In the genomic region with DNA sequence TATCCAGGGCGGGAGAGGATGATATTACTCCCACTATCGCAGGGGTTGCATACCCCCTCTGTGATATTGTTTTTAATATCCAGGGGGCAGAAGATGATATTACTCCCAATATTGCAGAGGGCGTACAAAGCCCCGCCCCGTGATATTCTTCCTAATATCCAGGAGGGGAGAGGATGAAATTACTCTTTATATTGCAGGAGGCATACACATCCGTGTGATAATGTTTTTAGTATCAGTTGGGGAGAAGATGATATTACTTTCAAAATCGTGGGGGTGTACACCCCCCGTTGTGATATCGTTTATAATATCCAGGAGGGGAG, we compare ENCODE assay signal across 8 cellular contexts. TPM values are rescaled to one million over a fixed set of nuclear protein-coding genes. Genes with fewer than 3 reads are reported as not detected.
DNase-seq lines count a peak whose midpoint lies in the region; ATAC-seq, FAIRE-seq and TF ChIP-seq lines count a peak whose summit lies in the region.

No MANE protein-coding gene starts in this region.

- H3K27me3 Mint-ChIP-seq in CD4-positive, CD25-positive, alpha-beta regulatory T cell: peaks cover 58% of the 10 kb centered on the region
- H3K27me3 Mint-ChIP-seq in activated naive CD8-positive, alpha-beta T cell treated with anti-CD3 and anti-CD28 coated beads, Interleukin-2, amount 10 ng/mL, durations not matched to agents 7 days and 5 days: peaks cover 29% of the 10 kb centered on the region

- FAIRE-seq in pancreas (lab: Jason Lieb, UNC): no peak

- POLR2A ChIA-PET in activated naive CD8-positive, alpha-beta T cell treated with anti-CD3 and anti-CD28 coated beads, Interleukin-2, amount 10 ng/mL, durations not matched to agents 7 days and 5 days (lab: Charles Lee): interaction anchor here (0.6 to 1.0 kb wide), 7 partner anchors 45 to 381 kb away, joined by 3 to 8 read pairs (median 3); partner anchors contain the start of gene OXA1L

- WGBS in pancreas, 2 donors: 64 to 66% methylated on average over 9 of the region's 9 CpGs

- TF ChIP-seq CTCF in pancreas (IDR thresholded peaks at IDR 0.05): no peak

- no peak overlapping the region for H3K27ac ChIP-seq in CD4-positive, CD25-positive, alpha-beta regulatory T cell (ENCODE audit: insufficient read depth, low read length, poor library complexity, severe bottlenecking)
- H3K27ac ChIP-seq in HUES48 (ENCODE audit: low read depth, low read length) (no peak overlapping the region), mucosa of rectum (ENCODE audit: low read depth in 2 of 2, low read length in 2 of 2) (no peak overlapping the region), pancreas (no peak overlapping the region)

- intact Hi-C loops in pancreas (cut with DNase I): no loop called here

- no peak for ATAC-seq in CD4-positive, CD25-positive, alpha-beta regulatory T cell (ENCODE audit: low read depth in 2 of 2)
- no peak for ATAC-seq in activated naive CD8-positive, alpha-beta T cell treated with anti-CD3 and anti-CD28 coated beads, Interleukin-2, amount 10 ng/mL, durations not matched to agents 7 days and 5 days (ENCODE audit: low read depth)
- no peak for ATAC-seq in pancreas
- ATAC-seq in GM18502 (IDR thresholded peaks at IDR 0.05; ENCODE audit: poor library complexity, unreplicated experiment): no peak
- no peak for ATAC-seq in HG03571 (IDR thresholded peaks at IDR 0.05; ENCODE audit: unreplicated experiment)

- peaks cover 22% of the 10 kb centered on the region for H3K27me3 ChIP-seq in CD4-positive, CD25-positive, alpha-beta regulatory T cell (ENCODE audit: control insufficient read depth, insufficient read depth, low read length)
- H3K27me3 ChIP-seq in HUES48 (ENCODE audit: control insufficient read depth, insufficient read depth, low read length) (peaks cover 8% of the 10 kb centered on the region), mucosa of rectum (ENCODE audit: control insufficient read depth in 2 of 2, insufficient read depth in 2 of 2, low read length in 2 of 2) (peaks cover 0 to 7% of the 10 kb centered on the region in 2 donors), pancreas (no peaks in the 10 kb centered on the region)

- H3K4me3 ChIP-seq in CD4-positive, CD25-positive, alpha-beta regulatory T cell (ENCODE audit: low read depth, low read length): peak overlapping the region; percentile 46
- H3K4me3 ChIP-seq in HUES48 (ENCODE audit: low read depth, low read length): peak overlapping the region; percentile 38; the same call in 1 of the 2 replicates
- peak overlapping the region; percentile 33 to 64 for H3K4me3 ChIP-seq in mucosa of rectum (ENCODE audit: low read length in 2 of 2)
- H3K4me3 ChIP-seq in pancreas: peak overlapping the region in 2 of 4 donors; percentile 31 to 41

- H3K27ac Mint-ChIP-seq in CD4-positive, CD25-positive, alpha-beta regulatory T cell: peak overlapping the region in 1 of 3 donors; percentile 83
- peak overlapping the region; percentile 87 for H3K27ac Mint-ChIP-seq in activated naive CD8-positive, alpha-beta T cell treated with anti-CD3 and anti-CD28 coated beads, Interleukin-2, amount 10 ng/mL, durations not matched to agents 7 days and 5 days

- no peaks in the 10 kb centered on the region for H3K9me3 ChIP-seq in CD4-positive, CD25-positive, alpha-beta regulatory T cell (ENCODE audit: control insufficient read depth in 2 of 2, low read length in 2 of 2)
- H3K9me3 ChIP-seq in HUES48 (ENCODE audit: control insufficient read depth, insufficient read depth, low read length) (no peaks in the 10 kb centered on the region), mucosa of rectum (ENCODE audit: control insufficient read depth in 2 of 2, low read length in 2 of 2) (no peaks in the 10 kb centered on the region), pancreas (no peaks in the 10 kb centered on the region)

- no peaks in the 10 kb centered on the region for H3K36me3 ChIP-seq in CD4-positive, CD25-positive, alpha-beta regulatory T cell (ENCODE audit: control insufficient read depth, insufficient read depth, low read length)
- H3K36me3 ChIP-seq in HUES48 (ENCODE audit: control insufficient read depth, insufficient read depth, low read length) (no peaks in the 10 kb centered on the region), mucosa of rectum (ENCODE audit: control insufficient read depth in 2 of 2, insufficient read depth in 2 of 2, low read length in 2 of 2) (no peaks in the 10 kb centered on the region), pancreas (no peaks in the 10 kb centered on the region)

- peaks cover 8 to 17% (median 10%) of the 10 kb centered on the region in 4 donors for H3K4me1 Mint-ChIP-seq in CD4-positive, CD25-positive, alpha-beta regulatory T cell
- H3K4me1 Mint-ChIP-seq in activated naive CD8-positive, alpha-beta T cell treated with anti-CD3 and anti-CD28 coated beads, Interleukin-2, amount 10 ng/mL, durations not matched to agents 7 days and 5 days: peaks cover 6% of the 10 kb centered on the region

- no peak for DNase-seq in CD4-positive, CD25-positive, alpha-beta regulatory T cell
- no peak for DNase-seq in activated naive CD8-positive, alpha-beta T cell treated with anti-CD3 and anti-CD28 coated beads, Interleukin-2, amount 10 ng/mL, durations not matched to agents 7 days and 5 days
- DNase-seq in pancreas (no peak), NCI-H510A (lab: John Stamatoyannopoulos, UW) (no peak)

- peak overlapping the region; percentile 84 to 92 (median 86) for H3K4me3 Mint-ChIP-seq in CD4-positive, CD25-positive, alpha-beta regulatory T cell
- H3K4me3 Mint-ChIP-seq in activated naive CD8-positive, alpha-beta T cell treated with anti-CD3 and anti-CD28 coated beads, Interleukin-2, amount 10 ng/mL, durations not matched to agents 7 days and 5 days: peak overlapping the region; percentile 95

- no peaks in the 10 kb centered on the region for H3K9me3 Mint-ChIP-seq in CD4-positive, CD25-positive, alpha-beta regulatory T cell
- H3K9me3 Mint-ChIP-seq in activated naive CD8-positive, alpha-beta T cell treated with anti-CD3 and anti-CD28 coated beads, Interleukin-2, amount 10 ng/mL, durations not matched to agents 7 days and 5 days: no peaks in the 10 kb centered on the region

- H3K9ac ChIP-seq in HUES48 (ENCODE audit: low read depth, low read length) (no peak overlapping the region), mucosa of rectum (ENCODE audit: low read depth in 1 of 2, low read length in 2 of 2) (peak overlapping the region; percentile 8 to 41)

- no peaks in the 10 kb centered on the region for H3K36me3 Mint-ChIP-seq in CD4-positive, CD25-positive, alpha-beta regulatory T cell
- no peaks in the 10 kb centered on the region for H3K36me3 Mint-ChIP-seq in activated naive CD8-positive, alpha-beta T cell treated with anti-CD3 and anti-CD28 coated beads, Interleukin-2, amount 10 ng/mL, durations not matched to agents 7 days and 5 days

- H3K4me1 ChIP-seq in CD4-positive, CD25-positive, alpha-beta regulatory T cell (ENCODE audit: control insufficient read depth, insufficient read depth, low read length, poor library complexity, severe bottlenecking): no peaks in the 10 kb centered on the region
- no peaks in the 10 kb centered on the region for H3K4me1 ChIP-seq in HUES48 (ENCODE audit: control insufficient read depth, insufficient read depth, low read length)
- H3K4me1 ChIP-seq in mucosa of rectum (ENCODE audit: control insufficient read depth in 2 of 2, insufficient read depth in 2 of 2, low read length in 2 of 2): peaks cover 0 to 3% of the 10 kb centered on the region in 2 donors
- no peaks in the 10 kb centered on the region for H3K4me1 ChIP-seq in pancreas

RNA-seq across cellular contexts. Expression of gene OXA1L, which starts 52.9 kb away (rescaled TPM):
- 155 TPM for total RNA-seq in CD4-positive, CD25-positive, alpha-beta regulatory T cell
- 10 to 100 TPM; 62.6 to 85.2 (median 75.6) TPM for polyA plus RNA-seq in CD4-positive, CD25-positive, alpha-beta regulatory T cell
- total RNA-seq in activated naive CD8-positive, alpha-beta T cell treated with anti-CD3 and anti-CD28 coated beads, Interleukin-2, amount 10 ng/mL, durations not matched to agents 7 days and 5 days: 100 to 1,000 TPM; 127 to 130 TPM
- total RNA-seq in pancreas: 10 to 100 TPM; 48.1 to 76.2 (median 53.2) TPM
- polyA plus RNA-seq in pancreas: 10 to 100 TPM; 56.7 to 91.2 TPM
